8 cellular contexts compared by ENCODE assay signal in the genomic region with DNA sequence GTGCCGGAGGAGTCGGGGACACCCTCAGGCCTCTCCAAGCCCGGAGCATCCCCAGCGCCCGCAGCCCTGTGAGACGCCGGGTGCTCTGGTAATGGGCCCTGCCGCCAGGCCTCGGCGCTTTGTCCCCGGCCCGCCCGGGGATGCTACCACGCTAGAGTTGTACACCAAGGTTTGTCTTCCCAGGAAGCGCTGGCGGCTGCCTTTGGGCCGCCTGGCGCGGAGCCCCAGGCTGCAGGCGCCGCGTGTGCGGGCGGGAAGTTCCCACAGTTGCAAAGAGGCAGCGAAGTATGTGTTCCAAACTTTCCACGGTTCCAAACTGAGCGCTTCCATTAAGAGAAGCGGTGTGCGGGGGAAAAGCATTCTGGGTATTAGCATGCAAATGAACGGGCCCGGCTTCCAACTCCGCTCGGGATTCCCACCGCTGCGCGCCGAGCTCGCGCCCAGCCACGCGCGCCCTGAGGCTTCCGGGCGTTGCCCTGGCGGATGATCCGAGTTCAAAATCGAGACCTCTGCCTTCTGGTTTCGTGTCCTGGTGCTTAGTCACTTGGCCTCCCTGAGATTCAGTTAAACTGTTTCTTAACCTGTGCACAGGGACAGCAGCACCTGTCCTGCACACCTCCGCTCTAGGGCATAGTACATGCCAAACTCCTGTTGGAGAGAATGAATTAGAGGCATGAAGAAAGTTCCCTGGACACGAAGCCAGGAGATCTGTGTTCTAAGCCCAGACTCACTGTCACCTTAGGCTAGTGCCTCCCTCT. TPM values are rescaled to one million over a fixed set of nuclear protein-coding genes. Genes with fewer than 3 reads are reported as not detected.
DNase-seq lines count a peak whose midpoint lies in the region; ATAC-seq and TF ChIP-seq lines count a peak whose summit lies in the region.

No MANE protein-coding gene starts in this region.

- intact Hi-C loops in head of caudate nucleus (cut with DNase I) (loop anchor here (2.0 to 5.0 kb wide), 2 partner anchors 57 to 150 kb away; partner anchors contain the start of gene SFI1), transverse colon (cut with DNase I; ENCODE audit: low total_unique reads) (loop anchor here (2.0 kb wide), 1 partner anchor 57 kb away; no protein-coding TSS in a partner anchor)

- DNase-seq in G401 (ENCODE audit: low spot score), result peak; percentile 81
- DNase-seq in LNCaP clone FGC (ENCODE audit: low read depth), result peak; percentile 56
- DNase-seq in activated naive CD8-positive, alpha-beta T cell treated with anti-CD3 and anti-CD28 coated beads for 36 hours, result peak; percentile 80
- DNase-seq in head of caudate nucleus, result peak; percentile 43 to 91 (median 74)
- peak; percentile 93 for DNase-seq in osteoblast (ENCODE audit: insufficient read length, low spot score, missing footprints)
- peak; percentile 72 for DNase-seq in transverse colon

- ATAC-seq in SK-N-SH treated with all-trans-retinoic acid at 6 μM for 48 hours (peak; percentile 59), HG03025 (IDR thresholded peaks at IDR 0.05; ENCODE audit: low FRiP score, unreplicated experiment) (no peak)

- no peak overlapping the region for H3K27ac ChIP-seq in osteoblast (ENCODE audit: low read depth, low read length)
- H3K27ac ChIP-seq in transverse colon, result peak overlapping the region; percentile 87 to 95 (median 91)

- H3K9me3 ChIP-seq in osteoblast (ENCODE audit: low read depth, low read length) (no peaks in the 10 kb centered on the region), transverse colon (no peaks in the 10 kb centered on the region)

- H3K79me2 ChIP-seq in osteoblast (ENCODE audit: insufficient read depth, low read length), result peaks cover 8% of the 10 kb centered on the region

- H3K27ac Mint-ChIP-seq in activated naive CD8-positive, alpha-beta T cell treated with anti-CD3 and anti-CD28 coated beads for 36 hours, result peak overlapping the region; percentile 91

- no peaks in the 10 kb centered on the region for H3K27me3 Mint-ChIP-seq in activated naive CD8-positive, alpha-beta T cell treated with anti-CD3 and anti-CD28 coated beads for 36 hours

- 0 to 1% methylated on average over 1 to 47 of the region's 50 CpGs for WGBS in transverse colon (ENCODE audit: low coverage in 1 of 2), 2 donors

- peak; percentile 41 for TF ChIP-seq POLR2A in transverse colon (IDR thresholded peaks at IDR 0.05)

- in situ Hi-C loops in G401 (cut with HindIII; ENCODE audit: low sequenced_read_pairs), result no loop called here
- in situ Hi-C loops in transverse colon (cut with MboI; ENCODE audit: low pct_ligation_motif_present in 1 of 4, low pct_unique_long_range_greater_than_20kb in 1 of 4, low sequenced_read_pairs in 3 of 4), result loop anchor here in 1 of 4 donors (25.0 kb wide), 1 partner anchor 90 kb away; no protein-coding TSS in a partner anchor

- peak overlapping the region; percentile 77 for H2AFZ ChIP-seq in osteoblast (ENCODE audit: low read length)

- H3K27me3 ChIP-seq in osteoblast (ENCODE audit: insufficient read depth, low read length), result peaks cover 10% of the 10 kb centered on the region
- no peaks in the 10 kb centered on the region for H3K27me3 ChIP-seq in transverse colon

- H3K4me3 ChIP-seq in LNCaP clone FGC (ENCODE audit: low read depth, low read length) (peak overlapping the region; percentile 58), osteoblast (ENCODE audit: insufficient read depth, low read length) (peak overlapping the region; percentile 77), transverse colon (peak overlapping the region; percentile 44 to 91 (median 65))

- H3K36me3 Mint-ChIP-seq in activated naive CD8-positive, alpha-beta T cell treated with anti-CD3 and anti-CD28 coated beads for 36 hours, result peaks cover 36% of the 10 kb centered on the region

- H3K9me3 Mint-ChIP-seq in activated naive CD8-positive, alpha-beta T cell treated with anti-CD3 and anti-CD28 coated beads for 36 hours, result no peaks in the 10 kb centered on the region

- H4K20me1 ChIP-seq in osteoblast (ENCODE audit: insufficient read depth, low read length), result peaks cover 29% of the 10 kb centered on the region

- no peak for TF ChIP-seq CTCF in LNCaP clone FGC (IDR thresholded peaks at IDR 0.05; ENCODE audit: control insufficient read depth, extremely low read depth, insufficient read depth)
- TF ChIP-seq CTCF in osteoblast (IDR thresholded peaks at IDR 0.05; ENCODE audit: extremely low read depth, low read depth, low read length), result no peak
- no peak for TF ChIP-seq CTCF in transverse colon (IDR thresholded peaks at IDR 0.05)

- peaks cover 18% of the 10 kb centered on the region for H3K4me1 ChIP-seq in osteoblast (ENCODE audit: insufficient read depth, low read length)
- H3K4me1 ChIP-seq in transverse colon, result peaks cover 27 to 41% (median 38%) of the 10 kb centered on the region in 4 donors

- peaks cover 19% of the 10 kb centered on the region for H3K4me1 Mint-ChIP-seq in activated naive CD8-positive, alpha-beta T cell treated with anti-CD3 and anti-CD28 coated beads for 36 hours

- H3K36me3 ChIP-seq in osteoblast (ENCODE audit: insufficient read depth, low read length) (peaks cover 4% of the 10 kb centered on the region), transverse colon (no peaks in the 10 kb centered on the region)

- TF ChIP-seq EP300 in transverse colon (IDR thresholded peaks at IDR 0.05; ENCODE audit: low read depth), result no peak

- H3K4me2 ChIP-seq in osteoblast (ENCODE audit: insufficient read depth, low read length), result peak overlapping the region; percentile 83

- H3K4me3 Mint-ChIP-seq in activated naive CD8-positive, alpha-beta T cell treated with anti-CD3 and anti-CD28 coated beads for 36 hours, result peak overlapping the region; percentile 86

TF ChIP-seq in SK-N-SH treated with all-trans-retinoic acid at 6 μM for 48 hours, 23 proteins besides CTCF, POLR2A, EP300 and RAD21 (continues in another document):
- TF ChIP-seq TCF4 (CRISPR knock-in tag; IDR thresholded peaks at IDR 0.05; ENCODE audit: borderline replicate concordance) (no peak), ZFP30 (CRISPR knock-in tag; IDR thresholded peaks at IDR 0.05) (no peak), OSR1 (CRISPR knock-in tag; IDR thresholded peaks at IDR 0.05) (no peak), CSDC2 (CRISPR knock-in tag; IDR thresholded peaks at IDR 0.05) (no peak), ISL1 (CRISPR knock-in tag; IDR thresholded peaks at IDR 0.05) (no peak), GLIS3 (CRISPR knock-in tag; IDR thresholded peaks at IDR 0.05) (no peak), RARB (CRISPR knock-in tag; IDR thresholded peaks at IDR 0.05) (no peak), ZFP3 (CRISPR knock-in tag; IDR thresholded peaks at IDR 0.05) (no peak), SNAI2 (CRISPR knock-in tag; IDR thresholded peaks at IDR 0.05) (no peak), ZC3H10 (CRISPR knock-in tag; IDR thresholded peaks at IDR 0.05) (no peak), BACH2 (CRISPR knock-in tag; IDR thresholded peaks at IDR 0.05; ENCODE audit: borderline replicate concordance) (no peak)
- TF ChIP-seq, protein P1, sequence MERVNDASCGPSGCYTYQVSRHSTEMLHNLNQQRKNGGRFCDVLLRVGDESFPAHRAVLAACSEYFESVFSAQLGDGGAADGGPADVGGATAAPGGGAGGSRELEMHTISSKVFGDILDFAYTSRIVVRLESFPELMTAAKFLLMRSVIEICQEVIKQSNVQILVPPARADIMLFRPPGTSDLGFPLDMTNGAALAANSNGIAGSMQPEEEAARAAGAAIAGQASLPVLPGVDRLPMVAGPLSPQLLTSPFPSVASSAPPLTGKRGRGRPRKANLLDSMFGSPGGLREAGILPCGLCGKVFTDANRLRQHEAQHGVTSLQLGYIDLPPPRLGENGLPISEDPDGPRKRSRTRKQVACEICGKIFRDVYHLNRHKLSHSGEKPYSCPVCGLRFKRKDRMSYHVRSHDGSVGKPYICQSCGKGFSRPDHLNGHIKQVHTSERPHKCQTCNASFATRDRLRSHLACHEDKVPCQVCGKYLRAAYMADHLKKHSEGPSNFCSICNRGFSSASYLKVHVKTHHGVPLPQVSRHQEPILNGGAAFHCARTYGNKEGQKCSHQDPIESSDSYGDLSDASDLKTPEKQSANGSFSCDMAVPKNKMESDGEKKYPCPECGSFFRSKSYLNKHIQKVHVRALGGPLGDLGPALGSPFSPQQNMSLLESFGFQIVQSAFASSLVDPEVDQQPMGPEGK (CRISPR knock-in tag; IDR thresholded peaks at IDR 0.05; ENCODE audit: borderline replicate concordance), result no peak

RNA-seq across cellular contexts. Expression of gene PATZ1, which starts 1.3 kb away (rescaled TPM):
- total RNA-seq in G401 (2014; rRNA removed; shearing (Covaris generic)), result 30.2 and 30.8 TPM in 2 replicates
- total RNA-seq in activated naive CD8-positive, alpha-beta T cell treated with anti-CD3 and anti-CD28 coated beads for 36 hours, result 10 to 100 TPM; 35.3 to 36.3 TPM
- total RNA-seq in osteoblast, result 13.8 and 15.2 TPM in 2 replicates
- total RNA-seq in transverse colon, result 10 to 100 TPM in 2 of 4 donors, 1 to 10 TPM in 2; 3.6 to 12.2 (median 8.7) TPM

RNA-seq across cellular contexts. Expression of gene DRG1, which starts 52.0 kb away (rescaled TPM):
- 31.8 and 69.1 TPM in 2 replicates for total RNA-seq in G401 (2014; rRNA removed; shearing (Covaris generic))
- 100 to 1,000 TPM in 1 of 2 experiments, 10 to 100 TPM in 1; 95.8 to 103 TPM for total RNA-seq in activated naive CD8-positive, alpha-beta T cell treated with anti-CD3 and anti-CD28 coated beads for 36 hours
- total RNA-seq in osteoblast, result 68.0 and 71.0 TPM in 2 replicates
- 10 to 100 TPM in 3 of 4 donors, 1 to 10 TPM in 1; 4.6 to 39.2 (median 26.3) TPM for total RNA-seq in transverse colon

RNA-seq across cellular contexts. Expression of gene PIK3IP1, which starts 55.1 kb away (rescaled TPM):
- 9.3 and 12.5 TPM in 2 replicates for total RNA-seq in G401 (2014; rRNA removed; shearing (Covaris generic))
- total RNA-seq in activated naive CD8-positive, alpha-beta T cell treated with anti-CD3 and anti-CD28 coated beads for 36 hours, result 10 to 100 TPM; 10.7 to 11.3 TPM
- 31.5 and 40.1 TPM in 2 replicates for total RNA-seq in osteoblast
- total RNA-seq in transverse colon, result 10 to 100 TPM; 11.6 to 46.7 (median 35.2) TPM
